Comparison of ENCODE assay signal across 24 cellular contexts in genomic region chr16:23110257-23110899, GRCh38.
"Had no signal": no experiment of that assay in that cellular context is flagged by ENCODE, and none has a peak within 500 bp of the region (broad histone marks: within the 10 kb centered on the region; RNA-seq: fewer than 3 reads in every experiment).

No MANE protein-coding gene starts in this region.

- DNase-seq: activated B cell treated with CpG ODN at 0.5 μM for 24 hours; activated CD4-positive, alpha-beta T cell treated with anti-CD3 and anti-CD28 coated beads for 1 hour; activated CD4-positive, alpha-beta T cell treated with anti-CD3 and anti-CD28 coated beads, Interleukin-2, amount 10 ng/mL, durations not matched to agents 24 days and 14 days; activated CD4-positive, alpha-beta T cell treated with anti-CD3 and anti-CD28 coated beads, Interleukin-2, amount 50 U/mL, for 48 hours; activated effector memory CD4-positive, alpha-beta T cell treated with anti-CD3 and anti-CD28 coated beads, Interleukin-2, amount 50 U/mL, for 16 hours; activated naive CD4-positive, alpha-beta T cell treated with Interleukin-2 at 50 U/mL for 16 hours; activated T-cell treated with anti-CD3 and anti-CD28 coated beads, Interleukin-2, amount 50 U/mL, for 4 hours; caudate nucleus; IMR-90; Kasumi-1; KBM-7; NCI-H1092; NCI-H1417; NCI-H1694; NCI-H2029; NCI-H345; NCI-H510A; NCI-H526 treated with DMSO at 0.1 percent for 48 hours; NCI-H82; SHP77; T-helper 17 cell; T-helper 9 cell had no signal

- H3K27ac ChIP-seq: RWPE1 had no signal

- ATAC-seq: activated T-cell treated with anti-CD3 and anti-CD28 coated beads, Interleukin-2, amount 50 U/mL, for 4 hours; Panc1; T-helper 17 cell had no signal
